ENCODE assay signal across 15 cellular contexts in the genomic region with DNA sequence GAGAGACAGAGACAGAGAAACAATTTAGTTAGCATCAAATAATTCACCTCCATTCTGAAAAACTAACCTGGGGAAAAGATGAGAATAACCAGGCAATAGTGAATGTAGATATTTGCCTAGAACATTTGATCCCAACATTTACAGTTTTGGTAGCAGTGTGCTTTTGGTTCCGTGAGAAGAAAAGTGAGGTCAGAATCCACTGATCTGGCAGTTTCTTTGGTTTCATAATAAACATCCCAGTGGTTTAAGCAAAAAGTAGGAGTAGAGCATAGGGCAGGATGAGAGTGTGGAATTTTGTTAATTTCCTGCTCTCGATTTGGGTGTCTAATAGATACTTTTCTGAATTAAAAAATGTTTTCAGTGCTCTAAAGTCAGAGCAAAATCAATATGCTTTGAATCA.
A peak's percentile ranks its signal among the peaks of the same experiment; 100 is the strongest.
DNase-seq lines count a peak whose midpoint lies in the region; ATAC-seq and TF ChIP-seq lines count a peak whose summit lies in the region.
"Had no signal": no experiment of that assay in that cellular context is flagged by ENCODE, and none has a peak within 500 bp of the region (broad histone marks: within the 10 kb centered on the region; RNA-seq: fewer than 3 reads in every experiment).

No MANE protein-coding gene starts in this region.

- H3K36me3 Mint-ChIP-seq in neural progenitor cell, result peaks cover 7% of the 10 kb centered on the region
- H3K36me3 Mint-ChIP-seq: CD8-positive, alpha-beta T cell had no signal

- H4K20me1 ChIP-seq in HCT116 (ENCODE audit: insufficient read depth) (no peaks in the 10 kb centered on the region), neural progenitor cell (ENCODE audit: low read depth) (no peaks in the 10 kb centered on the region)
- H4K20me1 ChIP-seq: BLaER1 treated with 17β-estradiol and CSF1 and Interleukin-3, amounts not matched to agents 10 nM and 100 nM had no signal

- peaks cover 13% of the 10 kb centered on the region for H3K9me3 Mint-ChIP-seq in neural progenitor cell

- no peaks in the 10 kb centered on the region for H3F3A ChIP-seq in neural progenitor cell (ENCODE audit: low read depth)

- POLR2A ChIA-PET in HCT116 (lab: Charles Lee), result no interaction called here
- POLR2A ChIA-PET in Panc1 (lab: Charles Lee), result no interaction called here

- H3K27ac ChIP-seq in HCT116 (ENCODE audit: low read depth, low read length) (no peak overlapping the region), Panc1 (ENCODE audit: low read length) (peak overlapping the region; percentile 49; the same call in 1 of the 2 replicates), neural progenitor cell (no peak overlapping the region)
- H3K27ac ChIP-seq: BLaER1 treated with 17β-estradiol and CSF1 and Interleukin-3, amounts not matched to agents 10 nM and 100 nM had no signal

- H3K4me1 ChIP-seq in HCT116 (ENCODE audit: control insufficient read depth in 1 of 2, insufficient read depth in 2 of 2, low read length in 2 of 2) (no peaks in the 10 kb centered on the region), Panc1 (ENCODE audit: control insufficient read depth, insufficient read depth, low read length) (peaks cover 9% of the 10 kb centered on the region), neural progenitor cell (peaks cover 3% of the 10 kb centered on the region)
- H3K4me1 ChIP-seq: BLaER1 treated with 17β-estradiol and CSF1 and Interleukin-3, amounts not matched to agents 10 nM and 100 nM had no signal

- TF ChIP-seq RAD21 in HCT116 (IDR thresholded peaks at IDR 0.05; ENCODE audit: low read depth), result no peak

- H3K9me3 ChIP-seq in HCT116 (ENCODE audit: control insufficient read depth in 1 of 2, insufficient read depth in 1 of 2, low read depth in 1 of 2, low read length in 2 of 2) (no peaks in the 10 kb centered on the region), Panc1 (ENCODE audit: control insufficient read depth, insufficient read depth, low read depth, low read length) (peaks cover 3% of the 10 kb centered on the region; the same call in 1 of the 2 replicates), neural progenitor cell (ENCODE audit: low read depth) (no peaks in the 10 kb centered on the region)

- H3K9ac ChIP-seq in HCT116 (ENCODE audit: low read length) (no peak overlapping the region), neural progenitor cell (no peak overlapping the region)
- H3K9ac ChIP-seq: BLaER1 treated with 17β-estradiol and CSF1 and Interleukin-3, amounts not matched to agents 10 nM and 100 nM had no signal

- H3K4me3 ChIP-seq in HCT116 (replicated peaks in 1 of 2; ENCODE audit: low read depth in 1 of 2, low read length in 2 of 2) (no peak overlapping the region), Panc1 (ENCODE audit: low read depth in 2 of 2, low read length in 2 of 2) (no peak overlapping the region), fibroblast of villous mesenchyme (ENCODE audit: low read depth, low read length) (no peak overlapping the region), neural progenitor cell (no peak overlapping the region)
- H3K4me3 ChIP-seq: BLaER1 treated with 17β-estradiol and CSF1 and Interleukin-3, amounts not matched to agents 10 nM and 100 nM had no signal

- CTCF ChIA-PET in HCT116 (lab: Charles Lee), result no interaction called here
- CTCF ChIA-PET in Panc1 (lab: Charles Lee), result no interaction called here

- no peak overlapping the region for H3K27ac Mint-ChIP-seq in neural progenitor cell
- H3K27ac Mint-ChIP-seq: B cell; CD8-positive, alpha-beta T cell had no signal

- H3K27me3 ChIP-seq in HCT116 (ENCODE audit: insufficient read depth, low read length) (no peaks in the 10 kb centered on the region), Panc1 (ENCODE audit: control insufficient read depth, insufficient read depth, low read length) (no peaks in the 10 kb centered on the region), neural progenitor cell (no peaks in the 10 kb centered on the region)
- H3K27me3 ChIP-seq: BLaER1 treated with 17β-estradiol and CSF1 and Interleukin-3, amounts not matched to agents 10 nM and 100 nM had no signal

- peak overlapping the region; percentile 78 for H2AFZ ChIP-seq in HCT116 (ENCODE audit: low read depth, low read length, poor library complexity, severe bottlenecking)
- peak overlapping the region; percentile 39 for H2AFZ ChIP-seq in neural progenitor cell (replicated peaks)

- no TSS peak for BruUV-seq in HCT116 (replicated peaks; lab: Mats Ljungman, UMichigan)
- no TSS peak for BruUV-seq in Panc1 (replicated peaks; lab: Mats Ljungman, UMichigan)

- RAD21 ChIA-PET in HCT116 (lab: Charles Lee; ENCODE audit: low non-redundant PET in 1 of 2, low total read pairs in 2 of 2, uncharacterized antibody in 2 of 2, unreplicated experiment in 2 of 2), result no interaction called here

- no peak for TF ChIP-seq CTCF in HCT116 (IDR thresholded peaks at IDR 0.05 in 2 of 3, conservative IDR thresholded peaks at IDR 0.05 in 1 of 3; ENCODE audit: borderline replicate concordance in 1 of 3, insufficient read depth in 1 of 3, low read depth in 2 of 3, low read length in 2 of 3)
- no peak for TF ChIP-seq CTCF in Panc1 (IDR thresholded peaks at IDR 0.05)
- TF ChIP-seq CTCF in fibroblast of villous mesenchyme (IDR thresholded peaks at IDR 0.05; ENCODE audit: insufficient read depth, low read depth, low read length), result no peak
- no peak for TF ChIP-seq CTCF in neural progenitor cell (IDR thresholded peaks at IDR 0.05)

- ATAC-seq in HCT116, result no peak
- ATAC-seq in Panc1, result no peak
- ATAC-seq: CD8-positive, alpha-beta T cell had no signal

- no peaks in the 10 kb centered on the region for H3K36me3 ChIP-seq in HCT116 (ENCODE audit: control insufficient read depth in 1 of 2, insufficient read depth in 2 of 2, low read length in 2 of 2)
- H3K36me3 ChIP-seq in Panc1 (ENCODE audit: control insufficient read depth, insufficient read depth, low read length), result no peaks in the 10 kb centered on the region
- H3K36me3 ChIP-seq in neural progenitor cell, result no peaks in the 10 kb centered on the region
- H3K36me3 ChIP-seq: BLaER1 treated with 17β-estradiol and CSF1 and Interleukin-3, amounts not matched to agents 10 nM and 100 nM had no signal

- TF ChIP-seq POLR2A in HCT116 (IDR thresholded peaks at IDR 0.05; ENCODE audit: borderline replicate concordance, extremely low read depth, insufficient read depth, insufficient read length), result no peak

- intact Hi-C loops in HCT116 (cut with micrococcal nuclease), result no loop called here
- intact Hi-C loops in Panc1 (cut with micrococcal nuclease; ENCODE audit: unreplicated experiment), result no loop called here
- intact Hi-C loops in posterior cingulate gyrus (cut with DNase I), result no loop called here

- peaks cover 2% of the 10 kb centered on the region for H3K27me3 Mint-ChIP-seq in neural progenitor cell (ENCODE audit: insufficient read depth, low read depth)
- H3K27me3 Mint-ChIP-seq: B cell had no signal

- H3K4me3 Mint-ChIP-seq in neural progenitor cell, result no peak overlapping the region
- H3K4me3 Mint-ChIP-seq: B cell; CD8-positive, alpha-beta T cell had no signal

- no peak overlapping the region for H3K4me2 ChIP-seq in HCT116 (ENCODE audit: low read length)
- no peak overlapping the region for H3K4me2 ChIP-seq in neural progenitor cell
- H3K4me2 ChIP-seq: BLaER1 treated with 17β-estradiol and CSF1 and Interleukin-3, amounts not matched to agents 10 nM and 100 nM had no signal

- in situ Hi-C loops in Panc1 (cut with HindIII; ENCODE audit: low pct_unique_long_range_greater_than_20kb, low sequenced_read_pairs), result no loop called here

- H3K4me1 Mint-ChIP-seq in neural progenitor cell, result peaks cover 23% of the 10 kb centered on the region
- H3K4me1 Mint-ChIP-seq: B cell had no signal

- no peaks in the 10 kb centered on the region for H3K9me2 ChIP-seq in HCT116 (ENCODE audit: insufficient read depth)

- DNase-seq in HCT116 (ENCODE audit: low read depth, low spot score) (no peak), Panc1 (ENCODE audit: low read depth, low spot score) (no peak), fibroblast of villous mesenchyme (ENCODE audit: low read depth) (peak; percentile 2), neural progenitor cell (ENCODE audit: low spot score) (no peak), DMS153 (lab: John Stamatoyannopoulos, UW) (no peak), posterior cingulate gyrus (no peak), DMS53 treated with DMSO at 0.1 percent for 48 hours (lab: John Stamatoyannopoulos, UW; ENCODE audit: unreplicated experiment) (no peak)
- no peak for DNase-seq in stimulated activated CD4-positive, alpha-beta T cell treated with anti-CD3 and anti-CD28 coated beads, Interleukin-1b, Interleukin-23, amount 100 ng/mL, for 48 hours
- DNase-seq: Calu3; CD8-positive, alpha-beta T cell; DMS53; GOT3; H7 had no signal

- H3K79me2 ChIP-seq in HCT116 (ENCODE audit: insufficient read depth, low read length) (no peaks in the 10 kb centered on the region), neural progenitor cell (ENCODE audit: low read depth) (no peaks in the 10 kb centered on the region)

TF ChIP-seq in HCT116, 20 proteins besides CTCF, POLR2A, EP300 and RAD21:
- TF ChIP-seq YY1 (IDR thresholded peaks at IDR 0.05; ENCODE audit: extremely low read depth, insufficient replicate concordance, low read depth, low read length) (no peak), TCF7L2 (IDR thresholded peaks at IDR 0.05; ENCODE audit: borderline replicate concordance, extremely low read depth, insufficient read depth, insufficient read length) (no peak), SIN3A (IDR thresholded peaks at IDR 0.05; ENCODE audit: low read depth) (no peak), SP1 (IDR thresholded peaks at IDR 0.05; ENCODE audit: low read depth) (no peak), JUND (IDR thresholded peaks at IDR 0.05) (no peak)
